In genomic region chr15:101651753-101652097, GRCh38 we compare ENCODE assay signal across 8 cellular contexts. TPM values are rescaled to one million over a fixed set of nuclear protein-coding genes. Genes with fewer than 3 reads are reported as not detected.
DNase-seq lines count a peak whose midpoint lies in the region; ATAC-seq and TF ChIP-seq lines count a peak whose summit lies in the region.

No MANE protein-coding gene starts in this region.

- H3K36me3 Mint-ChIP-seq in naive thymus-derived CD8-positive, alpha-beta T cell: peaks cover 0 to 47% (median 2%) of the 10 kb centered on the region in 3 donors

- no peaks in the 10 kb centered on the region; the same call in 1 of the 2 replicates for H3K9me3 ChIP-seq in AG04450 (ENCODE audit: control insufficient read depth, insufficient read depth, low read length)

- no peak for TF ChIP-seq CTCF in AG04450 (IDR thresholded peaks at IDR 0.05; ENCODE audit: low read depth, low read length)

- CTCF ChIA-PET in AG04450 (lab: Charles Lee): interaction anchor here (1.1 kb wide), 1 partner anchor 10 kb away, joined by 8 read pairs; no protein-coding TSS in a partner anchor

- H3K4me3 ChIP-seq in AG04450 (ENCODE audit: low read depth, low read length): peak overlapping the region; percentile 94

- H3K27ac Mint-ChIP-seq in naive thymus-derived CD8-positive, alpha-beta T cell: peak overlapping the region; percentile 91 to 98 (median 96)

- DNase-seq in AG04450 (ENCODE audit: low read depth, low spot score): no peak
- DNase-seq in SKM-1 (lab: John Stamatoyannopoulos, UW; ENCODE audit: unreplicated experiment): peak; percentile 31
- no peak for DNase-seq in epithelial cell of prostate (ENCODE audit: low read depth, low spot score)
- DNase-seq in naive thymus-derived CD8-positive, alpha-beta T cell: no peak
- no peak for DNase-seq in stimulated activated CD4-positive, alpha-beta T cell treated with anti-CD3 and anti-CD28 coated beads, Interleukin-1b, Interleukin-23, amount 100 ng/mL, for 48 hours
- no peak for DNase-seq in NCI-H1694 treated with DMSO at 0.1 percent for 48 hours (lab: John Stamatoyannopoulos, UW)

- ATAC-seq in GM18909 (IDR thresholded peaks at IDR 0.05; ENCODE audit: poor library complexity, unreplicated experiment): peak; percentile 51
- peak; percentile 52 for ATAC-seq in HG03159 (IDR thresholded peaks at IDR 0.05; ENCODE audit: unreplicated experiment)
- ATAC-seq in naive thymus-derived CD8-positive, alpha-beta T cell: peak in 1 of 2 donors; percentile 51

- POLR2A ChIA-PET in AG04450 (lab: Yijun Ruan, JAX): no interaction called here
- POLR2A ChIA-PET in naive thymus-derived CD8-positive, alpha-beta T cell (lab: Charles Lee): interaction anchor here (0.9 to 3.2 kb wide), 8 partner anchors 10 to 410 kb away, joined by 3 to 21 read pairs (median 4); partner anchors contain the start of genes CHSY1, SNRPA1 and TARS3

- H3K4me1 Mint-ChIP-seq in naive thymus-derived CD8-positive, alpha-beta T cell: peaks cover 9 to 48% (median 33%) of the 10 kb centered on the region in 4 donors

- no peaks in the 10 kb centered on the region for H3K27me3 Mint-ChIP-seq in naive thymus-derived CD8-positive, alpha-beta T cell

- H3K4me3 Mint-ChIP-seq in naive thymus-derived CD8-positive, alpha-beta T cell: peak overlapping the region; percentile 77 to 96 (median 92)

- H3K27ac ChIP-seq in AG04450 (ENCODE audit: low read depth, low read length) (peak overlapping the region; percentile 88), epithelial cell of prostate (peak overlapping the region; percentile 97)

- no peaks in the 10 kb centered on the region for H3K27me3 ChIP-seq in AG04450 (ENCODE audit: control insufficient read depth, insufficient read depth, low read length)

- no peaks in the 10 kb centered on the region for H3K9me3 Mint-ChIP-seq in naive thymus-derived CD8-positive, alpha-beta T cell

RNA-seq across cellular contexts. Expression of gene TM2D3, which starts 0.5 kb away (rescaled TPM):
- 49.0 and 64.2 TPM in 2 replicates for polyA plus RNA-seq in AG04450 (2011; rRNA removed)
- 40.9 and 49.9 TPM in 2 replicates for polyA minus RNA-seq in AG04450 (2011; rRNA and poly(A)+ RNA removed)
- 10 to 100 TPM; 87.9 to 98.5 TPM for total RNA-seq in naive thymus-derived CD8-positive, alpha-beta T cell
- polyA plus RNA-seq in naive thymus-derived CD8-positive, alpha-beta T cell: 10 to 100 TPM; 28.1 to 32.3 (median 31.0) TPM
